In genomic region chr16:76292218-76292617, GRCh38 we compare ENCODE assay signal across 17 cellular contexts. TPM values are rescaled to one million over a fixed set of nuclear protein-coding genes. Genes with fewer than 3 reads are reported as not detected.
DNase-seq lines count a peak whose midpoint lies in the region; ATAC-seq and TF ChIP-seq lines count a peak whose summit lies in the region.
"Had no signal": no experiment of that assay in that cellular context is flagged by ENCODE, and none has a peak within 500 bp of the region (broad histone marks: within the 10 kb centered on the region; RNA-seq: fewer than 3 reads in every experiment).

No MANE protein-coding gene starts in this region.

- H3K4me1 ChIP-seq in PC-3 (ENCODE audit: insufficient read depth, low read length) (no peaks in the 10 kb centered on the region), smooth muscle cell (ENCODE audit: low read depth) (no peaks in the 10 kb centered on the region)
- H3K4me1 ChIP-seq: BLaER1 had no signal

- H3F3A ChIP-seq in PC-3 (ENCODE audit: low read length, unreplicated experiment), result no peaks in the 10 kb centered on the region
- H3F3A ChIP-seq in smooth muscle cell (ENCODE audit: low read depth), result no peaks in the 10 kb centered on the region

- intact Hi-C loops in PC-3 (cut with micrococcal nuclease), result no loop called here

- H3K36me3 ChIP-seq in PC-3 (ENCODE audit: low read depth, low read length), result no peaks in the 10 kb centered on the region
- no peaks in the 10 kb centered on the region for H3K36me3 ChIP-seq in smooth muscle cell (ENCODE audit: low read depth)
- H3K36me3 ChIP-seq: BLaER1 had no signal

- H3K27me3 ChIP-seq in PC-3 (ENCODE audit: low read length) (no peaks in the 10 kb centered on the region; the same call in 1 of the 2 replicates), smooth muscle cell (ENCODE audit: low read depth) (peaks cover 4% of the 10 kb centered on the region)
- H3K27me3 ChIP-seq: BLaER1 had no signal

- H3K4me1 Mint-ChIP-seq in glutamatergic neuron (ENCODE audit: low read depth, unreplicated experiment), result peaks cover 8% of the 10 kb centered on the region
- H3K4me1 Mint-ChIP-seq: CD8-positive, alpha-beta memory T cell had no signal

- H3K9me3 Mint-ChIP-seq in glutamatergic neuron (ENCODE audit: unreplicated experiment), result peaks cover 1% of the 10 kb centered on the region

- no peaks in the 10 kb centered on the region for H4K20me1 ChIP-seq in PC-3 (ENCODE audit: low read length)
- no peaks in the 10 kb centered on the region for H4K20me1 ChIP-seq in smooth muscle cell (ENCODE audit: low read depth)
- H4K20me1 ChIP-seq: BLaER1 had no signal

- peak overlapping the region; percentile 70 for H3K27ac Mint-ChIP-seq in glutamatergic neuron (ENCODE audit: unreplicated experiment)
- H3K27ac Mint-ChIP-seq: CD8-positive, alpha-beta memory T cell; HFFc6 had no signal

- WGBS in smooth muscle cell (ENCODE audit: low lambda C conversion rate), result 81% methylated on average over 5 of the region's 5 CpGs

- CTCF ChIA-PET in PC-3 (lab: Charles Lee), result no interaction called here

- no peak for TF ChIP-seq CTCF in glutamatergic neuron (IDR thresholded peaks at IDR 0.05; ENCODE audit: partially characterized antibody, unreplicated experiment)
- no peak for TF ChIP-seq CTCF in PC-3 (conservative IDR thresholded peaks at IDR 0.05; ENCODE audit: low read depth, low read length)
- TF ChIP-seq CTCF in smooth muscle cell (IDR thresholded peaks at IDR 0.05; ENCODE audit: borderline replicate concordance, insufficient read depth, poor library complexity, severe bottlenecking), result no peak

- no peaks in the 10 kb centered on the region for H3K9me2 ChIP-seq in PC-3 (replicated peaks; ENCODE audit: low read length)

- no peak overlapping the region for H3K4me3 Mint-ChIP-seq in glutamatergic neuron (ENCODE audit: unreplicated experiment)
- H3K4me3 Mint-ChIP-seq: CD8-positive, alpha-beta memory T cell; HFFc6 had no signal

- peak; percentile 34 for DNase-seq in NCI-H82 (lab: John Stamatoyannopoulos, UW)
- DNase-seq in NCI-H82 treated with DMSO at 0.1 percent for 48 hours (lab: John Stamatoyannopoulos, UW; ENCODE audit: unreplicated experiment), result no peak
- DNase-seq in NCI-H2171 treated with DMSO at 0.1 percent for 48 hours (lab: John Stamatoyannopoulos, UW), result peak; percentile 81
- DNase-seq in glutamatergic neuron, result no peak
- no peak for DNase-seq in RPMI8226
- no peak for DNase-seq in PC-3
- DNase-seq in smooth muscle cell (lab: John Stamatoyannopoulos, UW; ENCODE audit: unreplicated experiment), result no peak
- DNase-seq in SIG-M5 treated with dmso at 0.1 percent for 504 hours (lab: John Stamatoyannopoulos, UW; ENCODE audit: unreplicated experiment), result no peak
- DNase-seq: 8988T; AML-193; CD8-positive, alpha-beta memory T cell; DMS79; HCEC 1CT; HFFc6 had no signal

- H3K9ac ChIP-seq in PC-3 (ENCODE audit: low read length) (no peak overlapping the region), smooth muscle cell (ENCODE audit: low read depth) (no peak overlapping the region)
- H3K9ac ChIP-seq: BLaER1 had no signal

- no peak overlapping the region for H3K27ac ChIP-seq in PC-3 (ENCODE audit: low read length)
- H3K27ac ChIP-seq in smooth muscle cell (ENCODE audit: low read depth), result no peak overlapping the region
- H3K27ac ChIP-seq: BLaER1 had no signal

- H3K4me3 ChIP-seq in PC-3 (ENCODE audit: low read length) (no peak overlapping the region), smooth muscle cell (no peak overlapping the region)
- H3K4me3 ChIP-seq: BLaER1, GM12878 had no signal

- H3K4me2 ChIP-seq in PC-3 (ENCODE audit: low read length), result no peak overlapping the region
- no peak overlapping the region for H3K4me2 ChIP-seq in smooth muscle cell
- H3K4me2 ChIP-seq: BLaER1 had no signal

- H3K9me3 ChIP-seq in PC-3 (ENCODE audit: low read length) (no peaks in the 10 kb centered on the region), smooth muscle cell (replicated peaks; ENCODE audit: low read depth) (no peaks in the 10 kb centered on the region)
- H3K9me3 ChIP-seq: BLaER1 had no signal

- no peaks in the 10 kb centered on the region for H3K36me3 Mint-ChIP-seq in glutamatergic neuron (ENCODE audit: unreplicated experiment)
- H3K36me3 Mint-ChIP-seq: CD8-positive, alpha-beta memory T cell had no signal

- no peak overlapping the region for H2AFZ ChIP-seq in PC-3 (ENCODE audit: low read length)
- H2AFZ ChIP-seq in smooth muscle cell (ENCODE audit: low read depth), result no peak overlapping the region

- H3K79me2 ChIP-seq in PC-3 (ENCODE audit: low read length) (no peaks in the 10 kb centered on the region), smooth muscle cell (ENCODE audit: low read depth) (no peaks in the 10 kb centered on the region)

- H3K27me3 Mint-ChIP-seq in glutamatergic neuron (ENCODE audit: unreplicated experiment), result peaks cover 2% of the 10 kb centered on the region

- BruUV-seq in PC-3 (replicated peaks; lab: Mats Ljungman, UMichigan), result no TSS peak

- POLR2A ChIA-PET in PC-3 (lab: Charles Lee; ENCODE audit: unreplicated experiment), result no interaction called here

- ATAC-seq in PC-3, result no peak
- ATAC-seq: GM12878 had no signal

RNA-seq across cellular contexts. Expression of gene CNTNAP4, which starts 15.0 kb away (rescaled TPM):
- total RNA-seq in glutamatergic neuron (ENCODE audit: unreplicated experiment) (1.2 TPM), PC-3 (2014; rRNA removed) (0.17 TPM in 1 of 2 replicates, not detected in the other), smooth muscle cell (0.13 and 0.81 TPM in 2 replicates)
- polyA plus RNA-seq in smooth muscle cell, result 0.25 TPM in 1 of 2 replicates, not detected in the other
- total RNA-seq: CD8-positive, alpha-beta memory T cell; G401; HFFc6 had no signal
- polyA plus RNA-seq: CD8-positive, alpha-beta memory T cell had no signal

Comparison
In these comparisons a context has a peak if more than half of its experiments do, and no peak if none do; other contexts are left out.
1. DNase-seq: peak in NCI-H82 (single experiment) and NCI-H2171 treated with DMSO at 0.1 percent for 48 hours (single experiment); none in NCI-H82 treated with DMSO at 0.1 percent for 48 hours (single experiment), glutamatergic neuron (single experiment), RPMI8226 (single experiment), PC-3 (single experiment), smooth muscle cell (single experiment) and SIG-M5 treated with dmso at 0.1 percent for 504 hours (single experiment).